Comparison of ENCODE assay signal across 18 cellular contexts in the genomic region with DNA sequence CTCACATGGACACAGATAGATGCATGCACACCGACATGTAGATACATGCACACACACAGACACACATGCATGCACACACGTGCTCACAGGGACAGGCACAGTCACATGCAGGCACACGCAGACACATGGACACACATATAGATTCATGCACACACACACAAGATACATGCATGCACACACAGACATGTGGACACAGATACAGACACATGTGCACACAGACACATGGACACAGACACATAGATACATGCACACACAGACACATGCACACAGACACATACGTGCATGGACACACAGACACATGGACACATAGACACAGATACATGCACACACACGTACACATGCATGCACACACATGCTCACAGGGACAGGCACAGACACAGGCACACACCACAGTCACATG. TPM values are rescaled to one million over a fixed set of nuclear protein-coding genes. Genes with fewer than 3 reads are reported as not detected.
A peak's percentile ranks its signal among the peaks of the same experiment; 100 is the strongest.
DNase-seq lines count a peak whose midpoint lies in the region; ATAC-seq, FAIRE-seq and TF ChIP-seq lines count a peak whose summit lies in the region.
"Had no signal": no experiment of that assay in that cellular context is flagged by ENCODE, and none has a peak within 500 bp of the region (broad histone marks: within the 10 kb centered on the region; RNA-seq: fewer than 3 reads in every experiment).

No MANE protein-coding gene starts in this region.

- 5% methylated on average over 4 of the region's 5 CpGs for WGBS in HepG2 (ENCODE audit: low lambda C conversion rate)
- WGBS in right lobe of liver (ENCODE audit: insufficient coverage, low coverage, low lambda C conversion rate, missing lambda C conversion rate), result 85% methylated on average over 3 of the region's 5 CpGs

- H3K4me1 ChIP-seq in HepG2 (ENCODE audit: insufficient read depth, low read length) (no peaks in the 10 kb centered on the region), right lobe of liver (no peaks in the 10 kb centered on the region)
- H3K4me1 ChIP-seq: Caco-2 had no signal

- ATAC-seq in HepG2 (no peak), right lobe of liver (no peak)
- ATAC-seq: HCT116 had no signal

- no peak overlapping the region for H3K9ac ChIP-seq in HepG2 (ENCODE audit: insufficient read depth, low read depth, low read length)
- H3K9ac ChIP-seq: BLaER1 had no signal

- FAIRE-seq in HepG2 (lab: Jason Lieb, UNC), result peak; percentile 39
- FAIRE-seq: GM12892, GM19239 had no signal

- TF ChIP-seq POLR2A in HepG2 (IDR thresholded peaks at IDR 0.05; ENCODE audit: insufficient read depth in 1 of 2, low read depth in 2 of 2, low read length in 2 of 2), result no peak
- no peak for TF ChIP-seq POLR2A in right lobe of liver (IDR thresholded peaks at IDR 0.05)

- no peaks in the 10 kb centered on the region for H3K79me2 ChIP-seq in HepG2 (ENCODE audit: insufficient read depth, low read length)

- CTCF ChIA-PET in HepG2 (lab: Yijun Ruan, JAX; ENCODE audit: low intra/inter-chr PET ratio, low total read pairs), result no interaction called here

- no peak overlapping the region for H3K27ac ChIP-seq in HepG2 (ENCODE audit: extremely low read length, insufficient read depth, low read length)
- H3K27ac ChIP-seq in right lobe of liver, result no peak overlapping the region
- H3K27ac ChIP-seq in coronary artery, result no peak overlapping the region
- H3K27ac ChIP-seq: BLaER1 had no signal

- no peaks in the 10 kb centered on the region for H4K20me1 ChIP-seq in HepG2 (ENCODE audit: insufficient read depth, low read length)
- H4K20me1 ChIP-seq: BLaER1 had no signal

- H3K4me2 ChIP-seq in HepG2 (ENCODE audit: low read depth, low read length), result no peak overlapping the region

- H3K9me3 ChIP-seq in HepG2 (ENCODE audit: low read length), result no peaks in the 10 kb centered on the region
- no peaks in the 10 kb centered on the region for H3K9me3 ChIP-seq in right lobe of liver
- H3K9me3 ChIP-seq: BLaER1, Caco-2 had no signal

- H3K36me3 ChIP-seq in HepG2 (replicated peaks in 1 of 2; ENCODE audit: control insufficient read depth in 1 of 2, insufficient read depth in 2 of 2, low read length in 2 of 2) (no peaks in the 10 kb centered on the region), right lobe of liver (no peaks in the 10 kb centered on the region)
- H3K36me3 ChIP-seq: BLaER1 had no signal

- no peak overlapping the region for H2AFZ ChIP-seq in HepG2 (ENCODE audit: low read length)

- no peak for TF ChIP-seq EP300 in HepG2 (IDR thresholded peaks at IDR 0.05; ENCODE audit: low read depth in 2 of 2, low read length in 2 of 2)
- TF ChIP-seq EP300 in HepG2 (CRISPR knock-in tag; IDR thresholded peaks at IDR 0.05; ENCODE audit: borderline replicate concordance), result no peak

- no TSS peak for BruUV-seq in HepG2 (replicated peaks; lab: Mats Ljungman, UMichigan)

- H3K27me3 ChIP-seq in HepG2 (ENCODE audit: control insufficient read depth in 1 of 2, insufficient read depth in 2 of 2, low read length in 2 of 2) (peaks cover 0 to under 1% of the 10 kb centered on the region in 2 experiments; a peak in 2 of 5 replicates), right lobe of liver (no peaks in the 10 kb centered on the region)
- H3K27me3 ChIP-seq: BLaER1 had no signal

- intact Hi-C loops in HepG2 (cut with micrococcal nuclease; ENCODE audit: unreplicated experiment) (no loop called here), right lobe of liver (cut with DNase I) (no loop called here)

- TF ChIP-seq CTCF in HepG2 (CRISPR knock-in tag; IDR thresholded peaks at IDR 0.05) (no peak), right lobe of liver (IDR thresholded peaks at IDR 0.05) (no peak), coronary artery (IDR thresholded peaks at IDR 0.05) (no peak)

- DNase-seq in HepG2 (ENCODE audit: low spot score) (no peak), right lobe of liver (no peak), coronary artery (ENCODE audit: low spot score) (peak; percentile 33), islet precursor cell (peak; percentile 32), pons (ENCODE audit: low spot score) (no peak), foreskin melanocyte (no peak)
- no peak for DNase-seq in activated CD4-positive, CD25-positive, alpha-beta regulatory T cell treated with anti-CD3 and anti-CD28 coated beads, Interleukin-2, amount 50 U/mL, for 72 hours
- DNase-seq: 8988T; AML-193; Caco-2; CD8-positive, alpha-beta memory T cell; DND-41; GDM1; GOT3 had no signal

- no peak for TF ChIP-seq RAD21 in HepG2 (CRISPR knock-in tag; IDR thresholded peaks at IDR 0.05)

- POLR2A ChIA-PET in HepG2 (lab: Yijun Ruan, JAX), result no interaction called here

- in situ Hi-C loops in HepG2 (cut with HindIII; ENCODE audit: extremely low pct_ligation_motif_present, low pct_unique_long_range_greater_than_20kb), result no loop called here

- no peak overlapping the region for H3K4me3 ChIP-seq in HepG2 (replicated peaks in 1 of 3; ENCODE audit: insufficient read depth in 1 of 3, low read depth in 2 of 3, low read length in 3 of 3)
- no peak overlapping the region for H3K4me3 ChIP-seq in right lobe of liver
- H3K4me3 ChIP-seq in coronary artery, result no peak overlapping the region
- H3K4me3 ChIP-seq: BLaER1 had no signal

TF ChIP-seq in HepG2, 621 proteins besides CTCF, POLR2A, EP300 and RAD21 (continues in another document):
- TF ChIP-seq TBX3 (IDR thresholded peaks at IDR 0.05; ENCODE audit: borderline replicate concordance) (peak; percentile 45; the same call in 1 of the 2 replicates), ZNF572 (CRISPR knock-in tag; IDR thresholded peaks at IDR 0.05) (no peak), RBAK (CRISPR knock-in tag; IDR thresholded peaks at IDR 0.05) (no peak), HNRNPH1 (optimal IDR thresholded peaks at IDR 0.05; ENCODE audit: low read depth, low read length) (no peak), ZFAT (CRISPR knock-in tag; conservative IDR thresholded peaks at IDR 0.05) (no peak), NFIC (IDR thresholded peaks at IDR 0.05; ENCODE audit: low read length) (no peak), FOXK1 (CRISPR knock-in tag; IDR thresholded peaks at IDR 0.05; ENCODE audit: borderline replicate concordance, low read depth) (no peak), SYNCRIP (IDR thresholded peaks at IDR 0.05; ENCODE audit: insufficient read depth, low read depth, low read length) (no peak), SNAI1 (CRISPR knock-in tag; IDR thresholded peaks at IDR 0.05; ENCODE audit: borderline replicate concordance) (no peak), CCAR2 (optimal IDR thresholded peaks at IDR 0.05; ENCODE audit: low read depth, low read length) (no peak), GATAD1 (CRISPR knock-in tag; IDR thresholded peaks at IDR 0.05) (no peak), ADNP (CRISPR knock-in tag; IDR thresholded peaks at IDR 0.05) (no peak), ZC3H13 (CRISPR knock-in tag; IDR thresholded peaks at IDR 0.05) (no peak), ZNF333 (CRISPR knock-in tag; IDR thresholded peaks at IDR 0.05; ENCODE audit: borderline replicate concordance) (no peak), ZNF251 (CRISPR knock-in tag; IDR thresholded peaks at IDR 0.05) (no peak), RAD51 (IDR thresholded peaks at IDR 0.05; ENCODE audit: borderline replicate concordance) (peak; percentile 28; the same call in 1 of the 2 replicates), ZNF777 (CRISPR knock-in tag; IDR thresholded peaks at IDR 0.05) (no peak), FOXK2 (IDR thresholded peaks at IDR 0.05) (0 out of 2 replicates have a peak, but pooled peaks have one; percentile 17), SOX6 (IDR thresholded peaks at IDR 0.05) (no peak), SOX6 (CRISPR knock-in tag; IDR thresholded peaks at IDR 0.05) (no peak), DMAP1 (CRISPR knock-in tag; IDR thresholded peaks at IDR 0.05) (no peak), ZNF775 (CRISPR knock-in tag; IDR thresholded peaks at IDR 0.05; ENCODE audit: borderline replicate concordance) (no peak), ZNF530 (CRISPR knock-in tag; IDR thresholded peaks at IDR 0.05; ENCODE audit: low read depth) (no peak)
- TF ChIP-seq, protein P1, sequence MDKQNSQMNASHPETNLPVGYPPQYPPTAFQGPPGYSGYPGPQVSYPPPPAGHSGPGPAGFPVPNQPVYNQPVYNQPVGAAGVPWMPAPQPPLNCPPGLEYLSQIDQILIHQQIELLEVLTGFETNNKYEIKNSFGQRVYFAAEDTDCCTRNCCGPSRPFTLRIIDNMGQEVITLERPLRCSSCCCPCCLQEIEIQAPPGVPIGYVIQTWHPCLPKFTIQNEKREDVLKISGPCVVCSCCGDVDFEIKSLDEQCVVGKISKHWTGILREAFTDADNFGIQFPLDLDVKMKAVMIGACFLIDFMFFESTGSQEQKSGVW (CRISPR knock-in tag; IDR thresholded peaks at IDR 0.05; ENCODE audit: borderline replicate concordance), result no peak
- TF ChIP-seq, protein P2, sequence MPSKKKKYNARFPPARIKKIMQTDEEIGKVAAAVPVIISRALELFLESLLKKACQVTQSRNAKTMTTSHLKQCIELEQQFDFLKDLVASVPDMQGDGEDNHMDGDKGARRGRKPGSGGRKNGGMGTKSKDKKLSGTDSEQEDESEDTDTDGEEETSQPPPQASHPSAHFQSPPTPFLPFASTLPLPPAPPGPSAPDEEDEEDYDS (CRISPR knock-in tag; IDR thresholded peaks at IDR 0.05), result no peak

RNA-seq across cellular contexts. Expression of a gene that starts 19.8 kb away (rescaled TPM):
- total RNA-seq in HepG2 (2016; rRNA removed; fragmentation: Illumina TruSeq; extraction: Trizol), result not detected in 2 replicates
- total RNA-seq in HepG2 (2016; cell fraction: cytosol; rRNA removed; fragmentation: Illumina TruSeq; extraction: Trizol; ENCODE audit: low read depth), result not detected in 2 replicates
- total RNA-seq in HepG2 (2016; cell fraction: insoluble cytoplasmic fraction; rRNA removed; fragmentation: Illumina TruSeq; extraction: Trizol), result not detected in 2 replicates
- not detected in 2 replicates for total RNA-seq in HepG2 (2016; cell fraction: membrane; rRNA removed; fragmentation: Illumina TruSeq; extraction: Trizol)
- not detected in 2 replicates for total RNA-seq in HepG2 (2016; cell fraction: nucleus; rRNA removed; fragmentation: Illumina TruSeq; extraction: Trizol)
- polyA plus RNA-seq in HepG2 (2011; rRNA removed), result not detected in 2 replicates
- not detected in 2 replicates for polyA plus RNA-seq in HepG2 (2011; cell fraction: cytosol; rRNA removed)
- not detected in 2 replicates for polyA plus RNA-seq in HepG2 (2011; cell fraction: nucleus; rRNA removed)
- not detected in 2 replicates for polyA plus RNA-seq in HepG2 (2012)
- polyA plus RNA-seq in HepG2 (2016; cell fraction: cytosol; fragmentation: Illumina TruSeq; extraction: Trizol; ENCODE audit: low read depth), result not detected in 2 replicates
- not detected in 2 replicates for polyA plus RNA-seq in HepG2 (2016; cell fraction: insoluble cytoplasmic fraction; fragmentation: Illumina TruSeq; extraction: Trizol; ENCODE audit: low read depth)
- not detected in 2 replicates for polyA plus RNA-seq in HepG2 (2016; cell fraction: membrane; fragmentation: Illumina TruSeq; extraction: Trizol; ENCODE audit: low read depth)
- not detected in 2 replicates for polyA plus RNA-seq in HepG2 (2016; cell fraction: nucleus; fragmentation: Illumina TruSeq; extraction: Trizol; ENCODE audit: insufficient read depth, low read depth)
- not detected in 2 replicates for polyA minus RNA-seq in HepG2 (2011; rRNA and poly(A)+ RNA removed; ENCODE audit: low replicate concordance)
- not detected in 2 replicates for polyA minus RNA-seq in HepG2 (2011; cell fraction: cytosol; rRNA and poly(A)+ RNA removed)
- not detected in 2 replicates for polyA minus RNA-seq in HepG2 (2011; cell fraction: nucleus; rRNA and poly(A)+ RNA removed)
- not detected for total RNA-seq in right lobe of liver
- total RNA-seq: Caco-2; CD8-positive, alpha-beta memory T cell had no signal
- polyA plus RNA-seq: CD8-positive, alpha-beta memory T cell had no signal

Comparison
In these comparisons a context has a peak if more than half of its experiments do, and no peak if none do; other contexts are left out.
1. DNase-seq: peak in coronary artery (single experiment) and islet precursor cell (single experiment); none in HepG2 (single experiment), right lobe of liver (0 of 3), pons (single experiment), foreskin melanocyte (single experiment) and activated CD4-positive, CD25-positive, alpha-beta regulatory T cell treated with anti-CD3 and anti-CD28 coated beads, Interleukin-2, amount 50 U/mL, for 72 hours (single experiment).